1 cellular context compared by ENCODE assay signal in genomic region chr9:87581513-87581912, GRCh38.
TF ChIP-seq lines count a peak whose summit lies in the region.

No MANE protein-coding gene starts in this region.

TF ChIP-seq in K562, 482 proteins besides CTCF, POLR2A, EP300 and RAD21 (continued from another document and continues in another):
- TF ChIP-seq XRCC3 (IDR thresholded peaks at IDR 0.05) = no peak
- TF ChIP-seq SOX6 (IDR thresholded peaks at IDR 0.05) = peak; percentile 10; the same call in 1 of the 2 replicates
- TF ChIP-seq CBX1 (IDR thresholded peaks at IDR 0.05; ENCODE audit: low read depth) = no peak
- no peak for TF ChIP-seq ATF4 (CRISPR knock-in tag; IDR thresholded peaks at IDR 0.05)
- TF ChIP-seq ZNF695 (CRISPR knock-in tag; IDR thresholded peaks at IDR 0.05) = no peak
- TF ChIP-seq NRF1 (conservative IDR thresholded peaks at IDR 0.05 in 1 of 2, IDR thresholded peaks at IDR 0.05 in 1 of 2) = no peak
- no peak for TF ChIP-seq ELK3 (CRISPR knock-in tag; IDR thresholded peaks at IDR 0.05)
- 0 out of 2 replicates have a peak, but pooled peaks have one; percentile 58 for TF ChIP-seq SMARCA4 (IDR thresholded peaks at IDR 0.05)
- no peak for TF ChIP-seq ZNF318 (IDR thresholded peaks at IDR 0.05; ENCODE audit: borderline replicate concordance in 1 of 2, low read depth in 1 of 2)
- no peak for TF ChIP-seq ARID4B (CRISPR knock-in tag; IDR thresholded peaks at IDR 0.05)
- TF ChIP-seq HDAC1 (IDR thresholded peaks at IDR 0.05) = 0 out of 4 replicates have a peak, but pooled peaks of 1 of the 2 experiments have one; percentile 11
- no peak for TF ChIP-seq ZNF589 (CRISPR knock-in tag; IDR thresholded peaks at IDR 0.05; ENCODE audit: low read depth)
- no peak for TF ChIP-seq ARNT (IDR thresholded peaks at IDR 0.05)
- no peak for TF ChIP-seq ZBTB26 (CRISPR knock-in tag; IDR thresholded peaks at IDR 0.05)
- TF ChIP-seq GTF2A2 (tag; IDR thresholded peaks at IDR 0.05) = no peak
- no peak for TF ChIP-seq ATF7 (IDR thresholded peaks at IDR 0.05)
- TF ChIP-seq CC2D1A (IDR thresholded peaks at IDR 0.05) = no peak
- no peak for TF ChIP-seq ZNF24 (IDR thresholded peaks at IDR 0.05)
- TF ChIP-seq KLF16 (IDR thresholded peaks at IDR 0.05) = peak; percentile 36; the same call in 1 of the 2 replicates
- peak; percentile 27; the same call in 1 of the 2 replicates for TF ChIP-seq SMARCE1 (IDR thresholded peaks at IDR 0.05)
- TF ChIP-seq HNRNPH1 (optimal IDR thresholded peaks at IDR 0.05; ENCODE audit: low read depth, low read length) = no peak
- no peak for TF ChIP-seq POLR2AphosphoS5 (IDR thresholded peaks at IDR 0.05; ENCODE audit: control insufficient read depth, insufficient read depth, low read depth, low read length)
- no peak for TF ChIP-seq ZNF124 (CRISPR knock-in tag; IDR thresholded peaks at IDR 0.05)
- TF ChIP-seq FOXM1 (IDR thresholded peaks at IDR 0.05; ENCODE audit: low read depth) = no peak
- no peak for TF ChIP-seq FOXM1 (CRISPR knock-in tag; IDR thresholded peaks at IDR 0.05; ENCODE audit: low read depth)
- no peak for TF ChIP-seq CHD2 (IDR thresholded peaks at IDR 0.05; ENCODE audit: low read depth, low read length)
- no peak for TF ChIP-seq ZBTB33 (CRISPR knock-in tag; IDR thresholded peaks at IDR 0.05)
- no peak for TF ChIP-seq IRF1 (CRISPR knock-in tag; IDR thresholded peaks at IDR 0.05; ENCODE audit: borderline replicate concordance)
- peak; percentile 79 for TF ChIP-seq TEAD4 (IDR thresholded peaks at IDR 0.05; ENCODE audit: low read length)
- no peak for TF ChIP-seq TEAD4 (CRISPR knock-in tag; IDR thresholded peaks at IDR 0.05; ENCODE audit: borderline replicate concordance)
- no peak for TF ChIP-seq ZNF764 (CRISPR knock-in tag; IDR thresholded peaks at IDR 0.05; ENCODE audit: low read depth)
- no peak for TF ChIP-seq HDGF (IDR thresholded peaks at IDR 0.05)
- TF ChIP-seq NELFE (IDR thresholded peaks at IDR 0.05; ENCODE audit: insufficient read depth, insufficient read length) = no peak
- peak; percentile 30; the same call in 1 of the 2 replicates for TF ChIP-seq MTA2 (IDR thresholded peaks at IDR 0.05; ENCODE audit: low read depth)
- 0 out of 2 replicates have a peak, but pooled peaks have one; percentile 36 for TF ChIP-seq VEZF1 (CRISPR knock-in tag; IDR thresholded peaks at IDR 0.05)
- no peak for TF ChIP-seq MLX (CRISPR knock-in tag; conservative IDR thresholded peaks at IDR 0.05)
- TF ChIP-seq ZNF174 (CRISPR knock-in tag; IDR thresholded peaks at IDR 0.05) = no peak
- no peak for TF ChIP-seq ZNF79 (CRISPR knock-in tag; IDR thresholded peaks at IDR 0.05; ENCODE audit: low read depth)
- no peak for TF ChIP-seq NR2F6 (CRISPR knock-in tag; IDR thresholded peaks at IDR 0.05)
- no peak for TF ChIP-seq ESRRB (CRISPR knock-in tag; IDR thresholded peaks at IDR 0.05; ENCODE audit: borderline replicate concordance)
- no peak for TF ChIP-seq LARP7 (IDR thresholded peaks at IDR 0.05)
